Comparison of ENCODE assay signal across 15 cellular contexts in genomic region chr6:135086414-135086764, GRCh38. TPM values are rescaled to one million over a fixed set of nuclear protein-coding genes. Genes with fewer than 3 reads are reported as not detected.
A peak's percentile ranks its signal among the peaks of the same experiment; 100 is the strongest.
DNase-seq lines count a peak whose midpoint lies in the region; ATAC-seq and TF ChIP-seq lines count a peak whose summit lies in the region.
"Had no signal": no experiment of that assay in that cellular context is flagged by ENCODE, and none has a peak within 500 bp of the region (broad histone marks: within the 10 kb centered on the region; RNA-seq: fewer than 3 reads in every experiment).

No MANE protein-coding gene starts in this region.

- in situ Hi-C loops in ACHN (cut with HindIII; ENCODE audit: low pct_ligation_motif_present, low pct_unique_long_range_greater_than_20kb, low sequenced_read_pairs), result no loop called here

- H3K9me3 ChIP-seq in fibroblast of lung (ENCODE audit: control insufficient read depth, insufficient read depth, low read depth, low read length), result no peaks in the 10 kb centered on the region

- CTCF ChIA-PET in T-cell (lab: Charles Lee), result interaction anchor here (1.1 to 3.5 kb wide), 10 partner anchors 10 to 98 kb away, joined by 3 to 26 read pairs (median 4); partner anchors contain the start of gene HBS1L (in 1 of the 2)

- POLR2A ChIA-PET in T-cell (lab: Charles Lee), result interaction anchor here (0.5 to 3.2 kb wide), 9 partner anchors 17 to 325 kb away, joined by 3 to 16 read pairs (median 4); partner anchors contain the start of gene HBS1L (in 2 of the 2)

- no peaks in the 10 kb centered on the region for H3K79me2 ChIP-seq in fibroblast of lung (ENCODE audit: control insufficient read depth, insufficient read depth, low read length)

- no peaks in the 10 kb centered on the region for H3K27me3 Mint-ChIP-seq in T-cell

- H3K27ac ChIP-seq in fibroblast of lung (ENCODE audit: insufficient read depth, low read length), result no peak overlapping the region
- H3K27ac ChIP-seq: cardiac muscle cell, gastroesophageal sphincter, SK-N-MC had no signal

- H3K9ac ChIP-seq in fibroblast of lung (ENCODE audit: insufficient read depth, low read length), result no peak overlapping the region

- no peak for DNase-seq in activated CD4-positive, CD25-positive, alpha-beta regulatory T cell (lab: John Stamatoyannopoulos, UW)
- no peak for DNase-seq in T-cell
- DNase-seq in fibroblast of lung (ENCODE audit: low read depth in 2 of 2), result no peak
- no peak for DNase-seq in cerebellum (ENCODE audit: low spot score)
- DNase-seq in ACHN, result no peak
- no peak for DNase-seq in stimulated activated CD8-positive, alpha-beta memory T cell treated with anti-CD3 and anti-CD28 coated beads, Interleukin-4, amount 100 ng/mL, for 48 hours
- DNase-seq: 8988T, activated gamma-delta T cell treated with Interleukin-2 at 50 U/mL for 16 hours, NCI-H1105 treated with DMSO at 0.1 percent for 48 hours, NCI-H226 had no signal

- peaks cover 2% of the 10 kb centered on the region for H3K27me3 ChIP-seq in fibroblast of lung (ENCODE audit: control insufficient read depth, insufficient read depth, low read length)
- H3K27me3 ChIP-seq: cardiac muscle cell, gastroesophageal sphincter had no signal

- H3K4me1 Mint-ChIP-seq in T-cell, result peaks cover 61 to 67% (median 62%) of the 10 kb centered on the region in 3 donors

- H3K9me3 Mint-ChIP-seq in T-cell, result peaks cover 0 to 13% (median 8%) of the 10 kb centered on the region in 3 donors

- no peaks in the 10 kb centered on the region for H3K36me3 ChIP-seq in fibroblast of lung (ENCODE audit: control insufficient read depth, insufficient read depth, low read length)
- H3K36me3 ChIP-seq: cardiac muscle cell, gastroesophageal sphincter had no signal

- H2AFZ ChIP-seq in fibroblast of lung (ENCODE audit: low read length), result peak overlapping the region; percentile 62

- peak; percentile 29 to 42 for ATAC-seq in activated CD4-positive, CD25-positive, alpha-beta regulatory T cell treated with anti-CD3 and anti-CD28 coated beads, Interleukin-2, amount 50 U/mL, for 24 hours
- ATAC-seq in GM18868 (IDR thresholded peaks at IDR 0.05; ENCODE audit: unreplicated experiment) (peak; percentile 38), T-cell (replicated peaks in 1 of 4) (no peak)
- ATAC-seq: gastroesophageal sphincter had no signal

- peak overlapping the region; percentile 92 to 93 for H3K27ac Mint-ChIP-seq in T-cell

- no peak for TF ChIP-seq CTCF in fibroblast of lung (conservative IDR thresholded peaks at IDR 0.05 in 1 of 2, IDR thresholded peaks at IDR 0.05 in 1 of 2; ENCODE audit: low read depth in 1 of 2, low read length in 2 of 2)

- H4K20me1 ChIP-seq in fibroblast of lung (ENCODE audit: control insufficient read depth, extremely low read depth, insufficient read depth, low read length), result no peaks in the 10 kb centered on the region

- H3K4me3 Mint-ChIP-seq in T-cell, result peak overlapping the region; percentile 57 to 76 (median 71)

- H3K4me2 ChIP-seq in fibroblast of lung (ENCODE audit: extremely low read depth, insufficient read depth, low read length), result peak overlapping the region; percentile 73

- H3K4me1 ChIP-seq in fibroblast of lung (ENCODE audit: control insufficient read depth, extremely low read depth, insufficient read depth, low read length), result no peaks in the 10 kb centered on the region
- H3K4me1 ChIP-seq: gastroesophageal sphincter had no signal

- H3K4me3 ChIP-seq in fibroblast of lung (replicated peaks in 1 of 4; ENCODE audit: control extremely low read depth in 1 of 4, insufficient read depth in 1 of 4, low read depth in 3 of 4, low read length in 4 of 4), result peak overlapping the region; percentile 5 to 41 (median 34)
- H3K4me3 ChIP-seq: cardiac muscle cell, gastroesophageal sphincter, SK-N-MC had no signal

- peaks cover 6% of the 10 kb centered on the region for H3K36me3 Mint-ChIP-seq in T-cell

RNA-seq across cellular contexts. Expression of gene HBS1L, which starts 31.8 kb away (rescaled TPM):
- total RNA-seq in T-cell (100 to 1,000 TPM in 1 of 5 donors, 10 to 100 TPM in 4; 51.4 to 112 (median 69.7) TPM), fibroblast of lung (88.6 and 118 TPM in 2 replicates), cerebellum (77.2 TPM)
- 100 and 106 TPM in 2 replicates for polyA plus RNA-seq in fibroblast of lung
- polyA plus RNA-seq in fibroblast of lung (2012), result 64.9 and 71.8 TPM in 2 replicates
- polyA minus RNA-seq in fibroblast of lung (ENCODE audit: low replicate concordance), result 7.9 and 26.9 TPM in 2 replicates

Comparison
In these comparisons a context has a peak if more than half of its experiments do, and no peak if none do; other contexts are left out.
1. ATAC-seq: peak in activated CD4-positive, CD25-positive, alpha-beta regulatory T cell treated with anti-CD3 and anti-CD28 coated beads, Interleukin-2, amount 50 U/mL, for 24 hours (2 of 2) and GM18868 (single experiment); none in T-cell (0 of 4).